In genomic region chr6:112984899-112985298, GRCh38 we compare ENCODE assay signal across 15 cellular contexts.
DNase-seq lines count a peak whose midpoint lies in the region; ATAC-seq and TF ChIP-seq lines count a peak whose summit lies in the region.
"Had no signal": no experiment of that assay in that cellular context is flagged by ENCODE, and none has a peak within 500 bp of the region (broad histone marks: within the 10 kb centered on the region; RNA-seq: fewer than 3 reads in every experiment).

No MANE protein-coding gene starts in this region.

- intact Hi-C loops in mucosa of descending colon (cut with DNase I, micrococcal nuclease), result no loop called here

- H2BK12ac ChIP-seq in mesenchymal stem cell (ENCODE audit: low read length in 2 of 2), result peak overlapping the region; percentile 44 to 61
- no peak overlapping the region for H2BK12ac ChIP-seq in trophoblast cell (ENCODE audit: low read length)

- H3K14ac ChIP-seq in mesenchymal stem cell (ENCODE audit: low read length in 2 of 2) (peak overlapping the region in 1 of 2 experiments; percentile 44), trophoblast cell (ENCODE audit: low read length) (no peak overlapping the region)

- H2AK5ac ChIP-seq in mesenchymal stem cell (ENCODE audit: low read length, severe bottlenecking) (no peak overlapping the region), trophoblast cell (ENCODE audit: low read length) (no peak overlapping the region)

- H3K4me2 ChIP-seq in GM23338 (no peak overlapping the region), mesenchymal stem cell (ENCODE audit: low read length, poor library complexity, severe bottlenecking) (no peak overlapping the region), trophoblast cell (ENCODE audit: low read length) (no peak overlapping the region)
- H3K4me2 ChIP-seq: BLaER1 had no signal

- H3K4me3 ChIP-seq in GM23338, result no peak overlapping the region
- no peak overlapping the region for H3K4me3 ChIP-seq in mesenchymal stem cell (ENCODE audit: insufficient read depth in 1 of 2, low read depth in 1 of 2, low read length in 2 of 2)
- no peak overlapping the region for H3K4me3 ChIP-seq in trophoblast cell (ENCODE audit: low read depth, low read length)
- H3K4me3 ChIP-seq in mucosa of descending colon, result no peak overlapping the region
- H3K4me3 ChIP-seq: BLaER1 had no signal

- H3K27ac Mint-ChIP-seq in GM23338, result no peak overlapping the region
- H3K27ac Mint-ChIP-seq in WTC11, result no peak overlapping the region
- H3K27ac Mint-ChIP-seq: CD14-positive monocyte; CD4-positive, alpha-beta memory T cell; IgD-negative memory B cell had no signal

- H3K79me2 ChIP-seq in GM23338 (replicated peaks; ENCODE audit: insufficient read depth) (no peaks in the 10 kb centered on the region), trophoblast cell (ENCODE audit: control insufficient read depth, insufficient read depth, low read length, poor library complexity) (no peaks in the 10 kb centered on the region)

- H3K23ac ChIP-seq in mesenchymal stem cell (ENCODE audit: low read length in 2 of 2) (no peak overlapping the region), trophoblast cell (ENCODE audit: low read length) (no peak overlapping the region)

- CTCF ChIA-PET in WTC11 (lab: Charles Lee), result no interaction called here

- peak overlapping the region; percentile 1 for H2BK120ac ChIP-seq in mesenchymal stem cell (ENCODE audit: low read depth, low read length)
- H2BK120ac ChIP-seq in trophoblast cell (ENCODE audit: insufficient read depth, low read length, poor library complexity), result no peak overlapping the region

- H4K91ac ChIP-seq in mesenchymal stem cell (ENCODE audit: low read length) (peak overlapping the region; percentile 87), trophoblast cell (ENCODE audit: low read depth, low read length) (peak overlapping the region; percentile 19)

- H2BK15ac ChIP-seq in mesenchymal stem cell (ENCODE audit: low read depth, poor library complexity, severe bottlenecking), result no peak overlapping the region

- H3K36me3 Mint-ChIP-seq in GM23338 (ENCODE audit: low read depth) (no peaks in the 10 kb centered on the region), WTC11 (no peaks in the 10 kb centered on the region)
- H3K36me3 Mint-ChIP-seq: CD14-positive monocyte; CD4-positive, alpha-beta memory T cell; IgD-negative memory B cell had no signal

- H3K4me1 Mint-ChIP-seq in GM23338, result peaks cover 4% of the 10 kb centered on the region
- H3K4me1 Mint-ChIP-seq in WTC11, result peaks cover 13% of the 10 kb centered on the region
- H3K4me1 Mint-ChIP-seq: CD14-positive monocyte; CD4-positive, alpha-beta memory T cell; IgD-negative memory B cell had no signal

- H3K79me1 ChIP-seq in mesenchymal stem cell (replicated peaks; ENCODE audit: low read length, poor library complexity, severe bottlenecking) (no peaks in the 10 kb centered on the region), trophoblast cell (ENCODE audit: low read length) (no peaks in the 10 kb centered on the region)

- H3K27ac ChIP-seq in GM23338 (ENCODE audit: low read depth) (no peak overlapping the region), mesenchymal stem cell (ENCODE audit: low read length, poor library complexity, severe bottlenecking) (no peak overlapping the region), trophoblast cell (ENCODE audit: low read depth, low read length) (no peak overlapping the region)
- H3K27ac ChIP-seq: BLaER1 had no signal

- peak overlapping the region; percentile 72; the same call in 1 of the 2 replicates for H2AFZ ChIP-seq in GM23338
- no peak overlapping the region for H2AFZ ChIP-seq in mesenchymal stem cell (ENCODE audit: low read depth, low read length)
- no peak overlapping the region for H2AFZ ChIP-seq in trophoblast cell (ENCODE audit: insufficient read depth, low read length, poor library complexity)

- H3K36me3 ChIP-seq in GM23338 (ENCODE audit: insufficient read depth) (no peaks in the 10 kb centered on the region), mesenchymal stem cell (ENCODE audit: control insufficient read depth in 1 of 2, insufficient read depth in 2 of 2, low read depth in 1 of 2, low read length in 2 of 2) (no peaks in the 10 kb centered on the region), trophoblast cell (ENCODE audit: control insufficient read depth in 1 of 2, insufficient read depth in 2 of 2, low read length in 2 of 2) (no peaks in the 10 kb centered on the region), mucosa of descending colon (ENCODE audit: low read depth) (no peaks in the 10 kb centered on the region)
- H3K36me3 ChIP-seq: BLaER1 had no signal

- peak; percentile 61 for ATAC-seq in GM23338
- peak; percentile 67 for ATAC-seq in WTC11
- ATAC-seq in mucosa of descending colon, result no peak

- H3K27me3 Mint-ChIP-seq in GM23338 (ENCODE audit: insufficient read depth, low read depth, poor library complexity), result peaks cover 2% of the 10 kb centered on the region
- H3K27me3 Mint-ChIP-seq in WTC11 (ENCODE audit: low read depth), result no peaks in the 10 kb centered on the region
- H3K27me3 Mint-ChIP-seq: CD4-positive, alpha-beta memory T cell; IgD-negative memory B cell had no signal

- POLR2A ChIA-PET in WTC11 (lab: Charles Lee), result no interaction called here

- H3K4ac ChIP-seq in mesenchymal stem cell (ENCODE audit: low read depth in 1 of 2, low read length in 2 of 2) (no peak overlapping the region), trophoblast cell (ENCODE audit: low read depth, low read length) (no peak overlapping the region)

- DNase-seq in GM23338 (ENCODE audit: low spot score), result no peak
- no peak for DNase-seq in WTC11 (ENCODE audit: low spot score)
- peak; percentile 11 for DNase-seq in mesenchymal stem cell
- DNase-seq in trophoblast cell, result no peak
- DNase-seq in activated gamma-delta T cell treated with Interleukin-2 at 50 U/mL for 16 hours, result no peak
- no peak for DNase-seq in mucosa of descending colon
- no peak for DNase-seq in NCI-H82 treated with DMSO at 0.1 percent for 48 hours (lab: John Stamatoyannopoulos, UW; ENCODE audit: unreplicated experiment)
- DNase-seq: 8988T; CD4-positive, alpha-beta memory T cell; DMS153; DMS79; GF-D8 had no signal

- no peak overlapping the region for H3K4me3 Mint-ChIP-seq in GM23338
- no peak overlapping the region for H3K4me3 Mint-ChIP-seq in WTC11
- H3K4me3 Mint-ChIP-seq: CD14-positive monocyte; CD4-positive, alpha-beta memory T cell; IgD-negative memory B cell had no signal

- H4K12ac ChIP-seq in trophoblast cell (ENCODE audit: low read depth, low read length), result no peak overlapping the region

- peaks cover 3% of the 10 kb centered on the region; the same call in 1 of the 2 replicates for H3K4me1 ChIP-seq in GM23338 (ENCODE audit: insufficient read depth)
- H3K4me1 ChIP-seq in mesenchymal stem cell (ENCODE audit: control insufficient read depth, insufficient read depth, low read depth, low read length), result no peaks in the 10 kb centered on the region
- H3K4me1 ChIP-seq in trophoblast cell (ENCODE audit: control insufficient read depth in 1 of 2, insufficient read depth in 2 of 2, low read length in 2 of 2), result no peaks in the 10 kb centered on the region
- H3K4me1 ChIP-seq in mucosa of descending colon (ENCODE audit: low read depth), result no peaks in the 10 kb centered on the region
- H3K4me1 ChIP-seq: BLaER1 had no signal

- H3K9ac ChIP-seq in mesenchymal stem cell (ENCODE audit: low read length) (no peak overlapping the region), trophoblast cell (ENCODE audit: low read length) (no peak overlapping the region)
- H3K9ac ChIP-seq: BLaER1 had no signal

- H3K9me3 ChIP-seq in mesenchymal stem cell (ENCODE audit: control insufficient read depth, low read length) (no peaks in the 10 kb centered on the region), trophoblast cell (ENCODE audit: insufficient read depth, low read depth, low read length) (no peaks in the 10 kb centered on the region), mucosa of descending colon (no peaks in the 10 kb centered on the region)
- H3K9me3 ChIP-seq: BLaER1 had no signal

- H4K20me1 ChIP-seq in GM23338 (replicated peaks; ENCODE audit: insufficient read depth), result no peaks in the 10 kb centered on the region
- H4K20me1 ChIP-seq: BLaER1 had no signal

- H2BK5ac ChIP-seq in mesenchymal stem cell (ENCODE audit: low read depth, low read length, poor library complexity, severe bottlenecking) (no peak overlapping the region), trophoblast cell (ENCODE audit: low read depth, low read length, poor library complexity) (no peak overlapping the region)

- H3K9me3 Mint-ChIP-seq in GM23338 (no peaks in the 10 kb centered on the region), WTC11 (peaks cover 7% of the 10 kb centered on the region; the same call in 1 of the 2 replicates)

- H3F3A ChIP-seq in GM23338 (replicated peaks; ENCODE audit: low read depth), result no peaks in the 10 kb centered on the region

- H3K18ac ChIP-seq in mesenchymal stem cell (ENCODE audit: low read depth in 1 of 2, low read length in 2 of 2) (peak overlapping the region; percentile 16 to 66), trophoblast cell (ENCODE audit: low read length) (no peak overlapping the region)

- H3K27me3 ChIP-seq in GM23338 (ENCODE audit: insufficient read depth) (no peaks in the 10 kb centered on the region), mesenchymal stem cell (ENCODE audit: control insufficient read depth in 1 of 2, insufficient read depth in 1 of 2, low read length in 2 of 2) (no peaks in the 10 kb centered on the region), trophoblast cell (ENCODE audit: insufficient read depth, low read length) (no peaks in the 10 kb centered on the region)
- H3K27me3 ChIP-seq: BLaER1 had no signal

- TF ChIP-seq CTCF in GM23338 (conservative IDR thresholded peaks at IDR 0.05; ENCODE audit: low read depth in 2 of 2) (no peak), WTC11 (IDR thresholded peaks at IDR 0.05) (no peak), mucosa of descending colon (IDR thresholded peaks at IDR 0.05) (no peak)

- peak overlapping the region; percentile 69 for H4K8ac ChIP-seq in mesenchymal stem cell (ENCODE audit: low read length)
- no peak overlapping the region for H4K8ac ChIP-seq in trophoblast cell (ENCODE audit: low read depth, low read length)

- 92% methylated on average over 2 of the region's 2 CpGs for WGBS in mesenchymal stem cell
- WGBS in trophoblast cell (ENCODE audit: extremely low coverage, insufficient coverage, insufficient read length), result no CpG with 5 or more reads among the region's 2 CpGs

- H3K9me2 ChIP-seq in GM23338 (ENCODE audit: insufficient read depth), result no peaks in the 10 kb centered on the region

TF ChIP-seq in GM23338, 12 proteins besides CTCF, POLR2A, EP300 and RAD21 (continues in another document):
- TF ChIP-seq STAT1 (IDR thresholded peaks at IDR 0.05; ENCODE audit: unreplicated experiment) (no peak), ZNF331 (CRISPR knock-in tag; IDR thresholded peaks at IDR 0.05; ENCODE audit: low read depth) (no peak), JUNB (IDR thresholded peaks at IDR 0.05; ENCODE audit: unreplicated experiment) (no peak)

TF ChIP-seq in WTC11, 78 proteins besides CTCF, POLR2A, EP300 and RAD21:
- no peak for TF ChIP-seq CREM (CRISPR knock-in tag; IDR thresholded peaks at IDR 0.05)
